ENCODE assay signal across 7 cellular contexts in the genomic region with DNA sequence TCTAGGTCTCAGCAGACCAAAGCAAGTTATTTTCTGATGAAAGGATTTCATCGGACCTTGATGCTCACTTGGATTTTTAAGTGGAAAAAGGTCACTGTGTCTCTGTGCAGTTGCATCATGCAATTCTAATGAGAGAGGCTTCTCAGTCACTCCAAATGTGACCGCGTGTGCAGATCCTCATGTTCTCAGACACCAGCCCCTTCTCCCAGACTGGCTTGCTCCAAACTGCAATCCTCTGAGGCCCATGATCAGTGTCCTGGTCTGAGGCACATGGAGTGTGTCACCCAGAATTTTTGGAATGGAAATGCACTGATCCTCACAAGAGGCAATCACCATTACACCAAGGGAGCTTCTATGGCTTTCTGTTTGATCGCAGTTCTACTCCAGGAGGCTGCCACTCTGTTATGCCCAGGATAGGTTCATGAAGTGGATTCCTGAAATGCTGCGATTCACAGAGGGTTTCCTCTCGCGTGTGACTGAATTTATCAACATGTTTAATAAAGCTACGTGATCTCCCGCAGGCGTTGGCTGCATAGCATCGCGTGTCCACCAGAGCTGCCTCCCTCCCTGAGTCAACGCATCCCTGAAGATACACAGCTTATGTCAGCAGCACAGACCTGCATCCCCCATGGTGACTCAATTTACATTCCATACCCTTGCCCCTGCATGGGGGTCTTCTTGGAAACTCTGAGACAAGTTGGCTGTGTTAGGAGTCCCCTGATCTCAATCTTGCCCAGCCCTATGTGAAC.
"Had no signal": no experiment of that assay in that cellular context is flagged by ENCODE, and none has a peak within 500 bp of the region (broad histone marks: within the 10 kb centered on the region; RNA-seq: fewer than 3 reads in every experiment).

No MANE protein-coding gene starts in this region.

- H3K4me1 ChIP-seq: HAP-1 had no signal

- H3K27ac Mint-ChIP-seq: HFFc6, IgD-negative memory B cell had no signal

- H3K4me3 Mint-ChIP-seq: HFFc6, IgD-negative memory B cell had no signal

- H3K9me3 ChIP-seq: HAP-1 had no signal

- H3K4me3 ChIP-seq: GM23248, HAP-1 had no signal

- H3K36me3 Mint-ChIP-seq: IgD-negative memory B cell had no signal

- H3K36me3 ChIP-seq: HAP-1 had no signal

- H3K27ac ChIP-seq: GM23248 had no signal

- DNase-seq: GM23248, GOT3, H7, HFFc6 had no signal

- ATAC-seq: HCT116 had no signal
